In the genomic region with DNA sequence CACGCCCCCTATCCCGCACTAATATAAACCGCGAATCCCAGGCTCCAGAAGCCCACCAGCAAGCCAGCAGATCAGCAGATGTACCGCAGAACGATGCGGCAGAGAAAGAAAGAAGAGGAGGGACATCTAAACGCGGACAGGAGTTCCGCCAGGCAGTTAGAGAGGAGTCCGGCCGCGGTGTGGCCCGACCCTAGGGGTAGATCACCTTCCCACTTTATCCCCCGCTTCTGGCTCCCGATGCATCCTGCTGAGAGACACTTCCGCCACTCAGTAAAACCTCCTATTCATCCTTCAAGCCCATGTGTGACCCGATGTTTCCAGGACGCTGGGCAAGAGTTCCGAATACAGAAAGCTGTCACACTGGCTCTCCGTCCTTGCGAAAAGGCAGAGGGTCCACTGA, we compare ENCODE assay signal across 20 cellular contexts.
A peak's percentile ranks its signal among the peaks of the same experiment; 100 is the strongest.
DNase-seq lines count a peak whose midpoint lies in the region; FAIRE-seq and TF ChIP-seq lines count a peak whose summit lies in the region.
"Had no signal": no experiment of that assay in that cellular context is flagged by ENCODE, and none has a peak within 500 bp of the region (broad histone marks: within the 10 kb centered on the region; RNA-seq: fewer than 3 reads in every experiment).

No MANE protein-coding gene starts in this region.

- no peak overlapping the region for H3K27ac ChIP-seq in kidney (ENCODE audit: low read depth in 2 of 2, low read length in 2 of 2)
- H3K27ac ChIP-seq: C4-2B had no signal

- no peak overlapping the region for H3K4me3 ChIP-seq in kidney (ENCODE audit: low read length in 2 of 2)
- H3K4me3 ChIP-seq: GM12878, HAP-1 had no signal

- intact Hi-C loops in kidney (cut with DNase I), result no loop called here

- TF ChIP-seq CTCF in chondrocyte (IDR thresholded peaks at IDR 0.05) (no peak), kidney (IDR thresholded peaks at IDR 0.05; ENCODE audit: borderline replicate concordance, extremely low read depth, insufficient read depth) (no peak), glutamatergic neuron (IDR thresholded peaks at IDR 0.05; ENCODE audit: partially characterized antibody, unreplicated experiment) (no peak)

- no peak overlapping the region for H3K9ac ChIP-seq in kidney (ENCODE audit: low read length in 2 of 2)

- no peak overlapping the region for H3K4me3 Mint-ChIP-seq in chondrocyte (ENCODE audit: unreplicated experiment)
- no peak overlapping the region for H3K4me3 Mint-ChIP-seq in glutamatergic neuron (ENCODE audit: unreplicated experiment)
- H3K4me3 Mint-ChIP-seq: CD4-positive, CD25-positive, alpha-beta regulatory T cell; CD8-positive, alpha-beta T cell; HFFc6 had no signal

- H3K36me3 ChIP-seq in kidney (ENCODE audit: control insufficient read depth in 1 of 2, insufficient read depth in 2 of 2, low read length in 2 of 2), result no peaks in the 10 kb centered on the region
- H3K36me3 ChIP-seq: HAP-1 had no signal

- H3K9me3 ChIP-seq in kidney (ENCODE audit: control insufficient read depth in 1 of 2, low read length in 2 of 2), result no peaks in the 10 kb centered on the region
- H3K9me3 ChIP-seq: HAP-1 had no signal

- no peaks in the 10 kb centered on the region for H3K9me3 Mint-ChIP-seq in chondrocyte (ENCODE audit: low read depth)
- H3K9me3 Mint-ChIP-seq in glutamatergic neuron (ENCODE audit: unreplicated experiment), result no peaks in the 10 kb centered on the region

- no peaks in the 10 kb centered on the region for H3K4me1 Mint-ChIP-seq in chondrocyte (ENCODE audit: low read depth)
- H3K4me1 Mint-ChIP-seq in glutamatergic neuron (ENCODE audit: low read depth, unreplicated experiment), result no peaks in the 10 kb centered on the region
- H3K4me1 Mint-ChIP-seq: CD4-positive, CD25-positive, alpha-beta regulatory T cell had no signal

- H3K27me3 Mint-ChIP-seq in chondrocyte (ENCODE audit: low read depth) (peaks cover 3% of the 10 kb centered on the region), glutamatergic neuron (ENCODE audit: unreplicated experiment) (peaks cover 1% of the 10 kb centered on the region)
- H3K27me3 Mint-ChIP-seq: CD4-positive, CD25-positive, alpha-beta regulatory T cell had no signal

- H3K36me3 Mint-ChIP-seq in chondrocyte (ENCODE audit: low read depth) (no peaks in the 10 kb centered on the region), glutamatergic neuron (ENCODE audit: unreplicated experiment) (peaks cover 3% of the 10 kb centered on the region)
- H3K36me3 Mint-ChIP-seq: CD4-positive, CD25-positive, alpha-beta regulatory T cell; CD8-positive, alpha-beta T cell had no signal

- no peaks in the 10 kb centered on the region for H3K4me1 ChIP-seq in kidney (ENCODE audit: control insufficient read depth in 1 of 2, insufficient read depth in 1 of 2, low read depth in 1 of 2, low read length in 2 of 2)
- H3K4me1 ChIP-seq: Caco-2, HAP-1 had no signal

- no peak overlapping the region for H3K27ac Mint-ChIP-seq in chondrocyte (ENCODE audit: unreplicated experiment)
- no peak overlapping the region for H3K27ac Mint-ChIP-seq in glutamatergic neuron (ENCODE audit: unreplicated experiment)
- H3K27ac Mint-ChIP-seq: CD4-positive, CD25-positive, alpha-beta regulatory T cell; CD8-positive, alpha-beta T cell; HFFc6 had no signal

- FAIRE-seq in kidney (lab: Jason Lieb, UNC), result no peak
- FAIRE-seq: GM12878, GM19239, H54 had no signal

- DNase-seq in ELF-1 (ENCODE audit: low read depth, low spot score) (peak; percentile 6), chondrocyte (ENCODE audit: low spot score) (peak; percentile 79), kidney (peak; percentile 40), amniotic stem cell (lab: John Stamatoyannopoulos, UW) (no peak), SHP77 (lab: John Stamatoyannopoulos, UW) (no peak), glutamatergic neuron (no peak)
- DNase-seq in activated CD4-positive, alpha-beta T cell treated with anti-CD3 and anti-CD28 coated beads for 4 hours, result no peak
- DNase-seq: Caco-2; CD4-positive, CD25-positive, alpha-beta regulatory T cell; CD8-positive, alpha-beta T cell; DMS153; DND-41; GDM1; GOT3; HFFc6 had no signal

Comparison
In these comparisons a context has a peak if more than half of its experiments do, and no peak if none do; other contexts are left out.
1. DNase-seq: peak in ELF-1 (single experiment), chondrocyte (single experiment) and kidney (single experiment); none in amniotic stem cell (single experiment), activated CD4-positive, alpha-beta T cell treated with anti-CD3 and anti-CD28 coated beads for 4 hours (0 of 2), SHP77 (0 of 2) and glutamatergic neuron (single experiment).